8 cellular contexts compared by ENCODE assay signal in genomic region chrX:53224860-53225797, GRCh38. TPM values are rescaled to one million over a fixed set of nuclear protein-coding genes. Genes with fewer than 3 reads are reported as not detected.
A peak's percentile ranks its signal among the peaks of the same experiment; 100 is the strongest.
DNase-seq lines count a peak whose midpoint lies in the region; ATAC-seq lines count a peak whose summit lies in the region.

Gene KDM5C, minus strand, starts transcription at chrX:53225207. Its CDS starts 318 bp downstream, at chrX:53224889.

- H3K27me3 ChIP-seq in CD4-positive, CD25-positive, alpha-beta regulatory T cell (ENCODE audit: control insufficient read depth, insufficient read depth, low read length) = no peaks in the 10 kb centered on the region
- no peaks in the 10 kb centered on the region for H3K27me3 ChIP-seq in effector memory CD4-positive, alpha-beta T cell (replicated peaks; ENCODE audit: control insufficient read depth, insufficient read depth, low read length, poor library complexity, severe bottlenecking)

- H3K27ac ChIP-seq in CD4-positive, CD25-positive, alpha-beta regulatory T cell (ENCODE audit: insufficient read depth, low read length, poor library complexity, severe bottlenecking) = peak within 1 kb of the TSS; percentile 81
- H3K27ac ChIP-seq in effector memory CD4-positive, alpha-beta T cell (ENCODE audit: insufficient read depth, low read length, poor library complexity, severe bottlenecking) = peak within 1 kb of the TSS; percentile 94

- H3K9me3 ChIP-seq in CD4-positive, CD25-positive, alpha-beta regulatory T cell (ENCODE audit: control insufficient read depth in 2 of 2, low read length in 2 of 2) = no peaks in the 10 kb centered on the region
- no peaks in the 10 kb centered on the region for H3K9me3 ChIP-seq in effector memory CD4-positive, alpha-beta T cell (ENCODE audit: control insufficient read depth, low read length)

- peaks cover 10% of the 10 kb centered on the region for H3K27me3 Mint-ChIP-seq in CD4-positive, CD25-positive, alpha-beta regulatory T cell

- H3K27ac Mint-ChIP-seq in CD4-positive, CD25-positive, alpha-beta regulatory T cell = peak within 1 kb of the TSS; percentile 99 to 100 (median 99)

- H3K4me3 ChIP-seq in CD4-positive, CD25-positive, alpha-beta regulatory T cell (ENCODE audit: low read depth, low read length) = peak within 1 kb of the TSS; percentile 96
- peak within 1 kb of the TSS; percentile 87 for H3K4me3 ChIP-seq in effector memory CD4-positive, alpha-beta T cell (ENCODE audit: insufficient read depth, low read depth, low read length, poor library complexity, severe bottlenecking)

- H3K9me3 Mint-ChIP-seq in CD4-positive, CD25-positive, alpha-beta regulatory T cell = peaks cover 0 to 2% (median 0%) of the 10 kb centered on the region in 7 donors

- peaks cover 33% of the 10 kb centered on the region for H3K4me1 ChIP-seq in CD4-positive, CD25-positive, alpha-beta regulatory T cell (ENCODE audit: control insufficient read depth, insufficient read depth, low read length, poor library complexity, severe bottlenecking)
- peaks cover 27% of the 10 kb centered on the region for H3K4me1 ChIP-seq in effector memory CD4-positive, alpha-beta T cell (ENCODE audit: control insufficient read depth, insufficient read depth, low read length, poor library complexity, severe bottlenecking)

- H3K36me3 ChIP-seq in CD4-positive, CD25-positive, alpha-beta regulatory T cell (ENCODE audit: control insufficient read depth, insufficient read depth, low read length) = peaks cover 7% of the 10 kb centered on the region
- H3K36me3 ChIP-seq in effector memory CD4-positive, alpha-beta T cell (ENCODE audit: control insufficient read depth, insufficient read depth, low read length) = peaks cover 8% of the 10 kb centered on the region

- peaks cover 19 to 61% (median 24%) of the 10 kb centered on the region in 4 donors for H3K4me1 Mint-ChIP-seq in CD4-positive, CD25-positive, alpha-beta regulatory T cell

- ATAC-seq in CD4-positive, CD25-positive, alpha-beta regulatory T cell (ENCODE audit: low read depth in 2 of 2) = peak; percentile 77 to 78
- ATAC-seq in GM19463 (IDR thresholded peaks at IDR 0.05; ENCODE audit: unreplicated experiment) = peak; percentile 81

- DNase-seq in CD4-positive, CD25-positive, alpha-beta regulatory T cell = peak; percentile 80 to 97 (median 97)
- peak; percentile 78 for DNase-seq in HS-5 (ENCODE audit: low read depth)
- DNase-seq in NK-92 treated with Interleukin-12 subunit alpha and Interleukin-12 subunit beta, amount 100 ng/mL, for 24 hours (lab: John Stamatoyannopoulos, UW) = peak; percentile 79
- DNase-seq in activated CD8-positive, alpha-beta memory T cell treated with anti-CD3 and anti-CD28 coated beads for 24 hours = peak; percentile 95
- DNase-seq in effector memory CD4-positive, alpha-beta T cell = peak; percentile 81 to 86 (median 83)
- DNase-seq in medulla oblongata (ENCODE audit: extremely low spot score) = peak; percentile 87
- DNase-seq in stimulated activated CD8-positive, alpha-beta memory T cell treated with anti-CD3 and anti-CD28 coated beads, Interleukin-12 subunit alpha, Interleukin-12 subunit beta, amount 100 ng/mL, for 1 hour (ENCODE audit: low read depth) = peak; percentile 79

- H3K4me3 Mint-ChIP-seq in CD4-positive, CD25-positive, alpha-beta regulatory T cell = peak within 1 kb of the TSS; percentile 96 to 100 (median 98)

- H3K36me3 Mint-ChIP-seq in CD4-positive, CD25-positive, alpha-beta regulatory T cell = peaks cover 18% of the 10 kb centered on the region

RNA-seq across cellular contexts. Expression of gene KDM5C, which starts in this region (rescaled TPM):
- total RNA-seq in CD4-positive, CD25-positive, alpha-beta regulatory T cell = 358 TPM
- polyA plus RNA-seq in CD4-positive, CD25-positive, alpha-beta regulatory T cell = 10 to 100 TPM; 22.0 to 34.8 (median 27.8) TPM

Comparison
In these comparisons a context has a peak if more than half of its experiments do, and no peak if none do; other contexts are left out.
1. Peak in every context shown above with its lines: DNase-seq, ATAC-seq, H3K4me3 ChIP-seq and H3K27ac ChIP-seq.